35 cellular contexts compared by ENCODE assay signal in the genomic region with DNA sequence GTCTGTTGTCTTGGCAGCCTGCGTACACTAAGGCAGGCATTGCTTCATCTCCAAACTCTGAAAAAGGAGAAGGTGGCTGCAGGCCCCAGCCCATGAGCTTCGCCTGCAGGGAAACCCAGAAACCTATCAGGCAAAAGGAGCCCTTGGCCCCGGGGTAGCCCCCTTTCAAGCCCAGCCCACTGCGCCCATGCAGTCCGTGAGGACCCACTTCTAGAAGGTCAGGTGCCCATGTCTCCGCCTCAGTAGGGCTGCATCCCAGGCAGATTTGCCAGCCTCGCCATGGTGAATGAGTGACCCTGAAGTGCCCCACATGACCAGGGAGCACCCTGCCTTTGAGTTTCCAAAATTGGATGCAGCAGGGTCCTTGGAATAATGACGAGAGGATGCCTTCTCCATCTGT.
"Had no signal": no experiment of that assay in that cellular context is flagged by ENCODE, and none has a peak within 500 bp of the region (broad histone marks: within the 10 kb centered on the region; RNA-seq: fewer than 3 reads in every experiment).

No MANE protein-coding gene starts in this region.

- H3K4me3 ChIP-seq: ascending aorta, cardiac muscle cell had no signal

- DNase-seq: activated B cell treated with CpG ODN at 0.5 μM for 24 hours; activated CD4-positive, alpha-beta memory T cell treated with anti-CD3 and anti-CD28 coated beads, Interleukin-2, amount 10 ng/mL, durations not matched to agents 7 days and 5 days; activated CD4-positive, alpha-beta T cell treated with anti-CD3 and anti-CD28 coated beads for 48 hours; activated CD4-positive, alpha-beta T cell treated with anti-CD3 and anti-CD28 coated beads, Interleukin-2, amount 10 ng/mL, durations not matched to agents 7 days and 5 days; activated CD4-positive, alpha-beta T cell treated with anti-CD3 and anti-CD28 coated beads, Interleukin-2, amount 50 U/mL, for 48 hours; activated CD4-positive, CD25-positive, alpha-beta regulatory T cell treated with anti-CD3 and anti-CD28 coated beads, Interleukin-2, amount 50 U/mL, for 72 hours; activated CD8-positive, alpha-beta memory T cell treated with anti-CD3 and anti-CD28 coated beads for 24 hours; activated CD8-positive, alpha-beta memory T cell treated with anti-CD3 and anti-CD28 coated beads, Interleukin-2, amount 10 ng/mL, durations not matched to agents 7 days and 5 days; activated CD8-positive, alpha-beta memory T cell treated with anti-CD3 and anti-CD28 coated beads, Interleukin-2, amount 50 U/mL, for 48 hours; activated CD8-positive, alpha-beta T cell treated with anti-CD3 and anti-CD28 coated beads, Interleukin-2, amount 10 ng/mL, durations not matched to agents 7 days and 5 days; activated effector memory CD4-positive, alpha-beta T cell treated with Interleukin-2 at 50 U/mL for 16 hours; activated gamma-delta T cell; activated naive CD4-positive, alpha-beta T cell treated with anti-CD3 and anti-CD28 coated beads, Interleukin-2, amount 10 ng/mL, durations not matched to agents 7 days and 5 days; activated naive CD4-positive, alpha-beta T cell treated with Interleukin-2 at 50 U/mL for 16 hours; activated naive CD8-positive, alpha-beta T cell treated with anti-CD3 and anti-CD28 coated beads, Interleukin-2, amount 10 ng/mL, durations not matched to agents 7 days and 5 days; activated naive CD8-positive, alpha-beta T cell treated with anti-CD3 and anti-CD28 coated beads, Interleukin-2, amount 50 U/mL, for 24 hours; activated T-cell treated with anti-CD3 and anti-CD28 coated beads, Interleukin-2, amount 50 U/mL, for 24 hours; activated T-cell treated with anti-CD3 and anti-CD28 coated beads, Interleukin-2, amount 50 U/mL, for 48 hours; amygdala; anterior cingulate cortex; caudate nucleus; T-helper 1 cell; T-helper 2 cell; T-helper 9 cell had no signal

- H3K27ac Mint-ChIP-seq: activated B cell treated with CpG ODN at 0.5 μM for 24 hours; activated CD4-positive, alpha-beta memory T cell treated with anti-CD3 and anti-CD28 coated beads, Interleukin-2, amount 10 ng/mL, durations not matched to agents 7 days and 5 days; activated CD4-positive, alpha-beta T cell treated with anti-CD3 and anti-CD28 coated beads, Interleukin-2, amount 10 ng/mL, durations not matched to agents 7 days and 5 days; activated CD8-positive, alpha-beta memory T cell treated with anti-CD3 and anti-CD28 coated beads, Interleukin-2, amount 10 ng/mL, durations not matched to agents 7 days and 5 days; activated CD8-positive, alpha-beta T cell treated with anti-CD3 and anti-CD28 coated beads, Interleukin-2, amount 10 ng/mL, durations not matched to agents 7 days and 5 days; activated naive CD4-positive, alpha-beta T cell treated with anti-CD3 and anti-CD28 coated beads, Interleukin-2, amount 10 ng/mL, durations not matched to agents 7 days and 5 days; activated naive CD4-positive, alpha-beta T cell treated with anti-CD3 and anti-CD28 coated beads, Interleukin-2, amount 50 U/mL, for 24 hours; activated naive CD8-positive, alpha-beta T cell; activated naive CD8-positive, alpha-beta T cell treated with anti-CD3 and anti-CD28 coated beads, Interleukin-2, amount 10 ng/mL, durations not matched to agents 7 days and 5 days; activated naive CD8-positive, alpha-beta T cell treated with anti-CD3 and anti-CD28 coated beads, Interleukin-2, amount 50 U/mL, for 24 hours; activated T-cell treated with anti-CD3 and anti-CD28 coated beads, Interleukin-2, amount 50 U/mL, for 24 hours; activated T-helper 2 cell treated with anti-CD3 and anti-CD28 coated beads, Interferon-gamma antibody, Interleukin-2, Interleukin-4, amounts not matched to agents 10 μg/mL and 5 μg/mL and 100 μg/mL, durations not matched to agents 14 hours and 24 hours and 36 hours; T-helper 1 cell treated with Interleukin-12 subunit alpha and Interleukin-12 subunit beta and Interleukin-4 antibody, amounts not matched to agents 30 μg/mL and 1 μg/mL, for 36 hours; T-helper 2 cell treated with Interferon-gamma antibody and Interleukin-4, amounts not matched to agents 5 μg/mL and 100 μg/mL, for 36 hours had no signal

- H3K36me3 ChIP-seq: ascending aorta, cardiac muscle cell had no signal

- ATAC-seq: activated CD8-positive, alpha-beta memory T cell treated with anti-CD3 and anti-CD28 coated beads, Interleukin-2, amount 10 ng/mL, durations not matched to agents 7 days and 5 days; activated CD8-positive, alpha-beta T cell treated with anti-CD3 and anti-CD28 coated beads, Interleukin-2, amount 10 ng/mL, durations not matched to agents 7 days and 5 days; activated naive CD8-positive, alpha-beta T cell treated with anti-CD3 and anti-CD28 coated beads, Interleukin-2, amount 50 U/mL, for 24 hours had no signal

- FAIRE-seq: TTC549 had no signal

- H3K27me3 Mint-ChIP-seq: activated B cell treated with CpG ODN at 0.5 μM for 24 hours; activated CD4-positive, alpha-beta memory T cell treated with anti-CD3 and anti-CD28 coated beads, Interleukin-2, amount 10 ng/mL, durations not matched to agents 7 days and 5 days; activated CD4-positive, alpha-beta T cell treated with anti-CD3 and anti-CD28 coated beads, Interleukin-2, amount 10 ng/mL, durations not matched to agents 7 days and 5 days; activated CD8-positive, alpha-beta memory T cell treated with anti-CD3 and anti-CD28 coated beads, Interleukin-2, amount 10 ng/mL, durations not matched to agents 7 days and 5 days; activated naive CD4-positive, alpha-beta T cell treated with anti-CD3 and anti-CD28 coated beads, Interleukin-2, amount 10 ng/mL, durations not matched to agents 7 days and 5 days; activated naive CD4-positive, alpha-beta T cell treated with anti-CD3 and anti-CD28 coated beads, Interleukin-2, amount 50 U/mL, for 24 hours; activated naive CD8-positive, alpha-beta T cell; activated naive CD8-positive, alpha-beta T cell treated with anti-CD3 and anti-CD28 coated beads, Interleukin-2, amount 10 ng/mL, durations not matched to agents 7 days and 5 days; activated naive CD8-positive, alpha-beta T cell treated with anti-CD3 and anti-CD28 coated beads, Interleukin-2, amount 50 U/mL, for 24 hours; activated T-cell treated with anti-CD3 and anti-CD28 coated beads, Interleukin-2, amount 50 U/mL, for 24 hours; brain; central memory CD8-positive, alpha-beta T cell had no signal

- H3K36me3 Mint-ChIP-seq: activated CD8-positive, alpha-beta memory T cell treated with anti-CD3 and anti-CD28 coated beads, Interleukin-2, amount 10 ng/mL, durations not matched to agents 7 days and 5 days; activated naive CD4-positive, alpha-beta T cell treated with anti-CD3 and anti-CD28 coated beads, Interleukin-2, amount 10 ng/mL, durations not matched to agents 7 days and 5 days; activated naive CD4-positive, alpha-beta T cell treated with anti-CD3 and anti-CD28 coated beads, Interleukin-2, amount 50 U/mL, for 24 hours; activated naive CD8-positive, alpha-beta T cell; activated naive CD8-positive, alpha-beta T cell treated with anti-CD3 and anti-CD28 coated beads, Interleukin-2, amount 10 ng/mL, durations not matched to agents 7 days and 5 days had no signal

- H3K27ac ChIP-seq: ascending aorta, cardiac muscle cell, VCaP had no signal

- H3K4me1 Mint-ChIP-seq: activated B cell treated with CpG ODN at 0.5 μM for 24 hours; activated CD4-positive, alpha-beta memory T cell treated with anti-CD3 and anti-CD28 coated beads, Interleukin-2, amount 10 ng/mL, durations not matched to agents 7 days and 5 days; activated CD4-positive, alpha-beta T cell treated with anti-CD3 and anti-CD28 coated beads, Interleukin-2, amount 10 ng/mL, durations not matched to agents 7 days and 5 days; activated CD8-positive, alpha-beta memory T cell treated with anti-CD3 and anti-CD28 coated beads, Interleukin-2, amount 10 ng/mL, durations not matched to agents 7 days and 5 days; activated naive CD4-positive, alpha-beta T cell treated with anti-CD3 and anti-CD28 coated beads, Interleukin-2, amount 10 ng/mL, durations not matched to agents 7 days and 5 days; activated naive CD4-positive, alpha-beta T cell treated with anti-CD3 and anti-CD28 coated beads, Interleukin-2, amount 50 U/mL, for 24 hours; activated naive CD8-positive, alpha-beta T cell treated with anti-CD3 and anti-CD28 coated beads, Interleukin-2, amount 10 ng/mL, durations not matched to agents 7 days and 5 days; activated naive CD8-positive, alpha-beta T cell treated with anti-CD3 and anti-CD28 coated beads, Interleukin-2, amount 50 U/mL, for 24 hours; central memory CD8-positive, alpha-beta T cell had no signal

- H3K4me1 ChIP-seq: ascending aorta had no signal

- H3K4me3 Mint-ChIP-seq: activated B cell treated with CpG ODN at 0.5 μM for 24 hours; activated CD4-positive, alpha-beta memory T cell treated with anti-CD3 and anti-CD28 coated beads, Interleukin-2, amount 10 ng/mL, durations not matched to agents 7 days and 5 days; activated CD4-positive, alpha-beta T cell treated with anti-CD3 and anti-CD28 coated beads, Interleukin-2, amount 10 ng/mL, durations not matched to agents 7 days and 5 days; activated CD8-positive, alpha-beta memory T cell treated with anti-CD3 and anti-CD28 coated beads, Interleukin-2, amount 10 ng/mL, durations not matched to agents 7 days and 5 days; activated CD8-positive, alpha-beta T cell treated with anti-CD3 and anti-CD28 coated beads, Interleukin-2, amount 10 ng/mL, durations not matched to agents 7 days and 5 days; activated naive CD4-positive, alpha-beta T cell treated with anti-CD3 and anti-CD28 coated beads, Interleukin-2, amount 10 ng/mL, durations not matched to agents 7 days and 5 days; activated naive CD4-positive, alpha-beta T cell treated with anti-CD3 and anti-CD28 coated beads, Interleukin-2, amount 50 U/mL, for 24 hours; activated naive CD8-positive, alpha-beta T cell; activated naive CD8-positive, alpha-beta T cell treated with anti-CD3 and anti-CD28 coated beads, Interleukin-2, amount 10 ng/mL, durations not matched to agents 7 days and 5 days; activated naive CD8-positive, alpha-beta T cell treated with anti-CD3 and anti-CD28 coated beads, Interleukin-2, amount 50 U/mL, for 24 hours; activated T-cell treated with anti-CD3 and anti-CD28 coated beads, Interleukin-2, amount 50 U/mL, for 24 hours; brain; central memory CD8-positive, alpha-beta T cell; T-helper 1 cell treated with Interleukin-12 subunit alpha and Interleukin-12 subunit beta and Interleukin-4 antibody, amounts not matched to agents 30 μg/mL and 1 μg/mL, for 36 hours; T-helper 2 cell treated with Interferon-gamma antibody and Interleukin-4, amounts not matched to agents 5 μg/mL and 100 μg/mL, for 36 hours had no signal

- H3K27me3 ChIP-seq: ascending aorta, cardiac muscle cell had no signal
